12 cellular contexts compared by ENCODE assay signal in the genomic region with DNA sequence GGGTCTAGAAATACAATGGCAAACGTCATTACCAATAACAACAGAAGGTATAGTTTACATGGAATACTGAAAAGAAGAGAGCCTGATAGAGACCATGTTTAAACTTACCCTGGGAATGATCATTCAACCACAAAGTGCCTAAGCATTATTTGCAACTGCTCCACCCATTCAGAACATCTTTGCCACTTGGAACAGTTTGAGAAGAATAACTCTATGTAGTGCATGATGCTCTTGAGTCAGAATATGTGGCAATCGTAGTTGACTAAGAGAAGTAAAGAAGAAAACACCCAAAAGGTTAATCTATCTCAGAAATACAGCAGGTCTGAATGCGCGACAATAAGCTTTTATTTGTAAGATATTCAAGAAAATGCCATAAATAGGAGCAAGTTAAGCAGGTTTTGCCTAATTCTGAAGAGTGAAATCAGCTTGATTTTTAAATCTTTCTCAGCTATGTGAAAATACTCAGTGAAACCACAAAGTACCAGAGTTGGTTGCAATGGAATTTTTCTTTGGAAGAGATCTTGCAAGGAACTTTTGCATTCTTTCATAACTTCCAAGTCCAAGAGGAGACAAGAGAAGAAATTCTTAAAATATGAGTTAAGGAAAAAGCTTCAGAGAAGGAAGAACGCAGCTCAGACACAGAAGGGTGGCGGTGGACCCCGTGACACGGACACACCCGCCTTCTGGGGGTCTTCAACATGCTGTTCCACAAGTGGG.
A peak's percentile ranks its signal among the peaks of the same experiment; 100 is the strongest.
DNase-seq lines count a peak whose midpoint lies in the region; ATAC-seq and TF ChIP-seq lines count a peak whose summit lies in the region.
"Had no signal": no experiment of that assay in that cellular context is flagged by ENCODE, and none has a peak within 500 bp of the region (broad histone marks: within the 10 kb centered on the region; RNA-seq: fewer than 3 reads in every experiment).

No MANE protein-coding gene starts in this region.

- H3K4me1 ChIP-seq in GM23248 (ENCODE audit: insufficient read depth) (peaks cover 46% of the 10 kb centered on the region), hepatocyte (ENCODE audit: insufficient read depth) (no peaks in the 10 kb centered on the region), thoracic aorta (ENCODE audit: control insufficient read depth in 1 of 2, low read depth in 2 of 2) (peaks cover 22 to 52% of the 10 kb centered on the region in 2 donors), PC-3 (ENCODE audit: insufficient read depth, low read length) (no peaks in the 10 kb centered on the region)

- POLR2A ChIA-PET in CD4-positive, alpha-beta T cell (lab: Charles Lee) = no interaction called here
- POLR2A ChIA-PET in PC-3 (lab: Charles Lee; ENCODE audit: unreplicated experiment) = no interaction called here

- H3K4me1 Mint-ChIP-seq in activated naive CD8-positive, alpha-beta T cell treated with anti-CD3 and anti-CD28 coated beads for 36 hours = peaks cover 4% of the 10 kb centered on the region
- no peaks in the 10 kb centered on the region for H3K4me1 Mint-ChIP-seq in CD4-positive, alpha-beta T cell (ENCODE audit: low read depth)
- H3K4me1 Mint-ChIP-seq: central memory CD8-positive, alpha-beta T cell; naive B cell had no signal

- H3K9me3 Mint-ChIP-seq in activated naive CD8-positive, alpha-beta T cell treated with anti-CD3 and anti-CD28 coated beads for 36 hours = no peaks in the 10 kb centered on the region
- no peaks in the 10 kb centered on the region for H3K9me3 Mint-ChIP-seq in CD4-positive, alpha-beta T cell
- H3K9me3 Mint-ChIP-seq: central memory CD8-positive, alpha-beta T cell had no signal

- no peak for TF ChIP-seq CTCF in coronary artery (IDR thresholded peaks at IDR 0.05)
- no peak for TF ChIP-seq CTCF in hepatocyte (IDR thresholded peaks at IDR 0.05; ENCODE audit: poor library complexity)
- TF ChIP-seq CTCF in thoracic aorta (IDR thresholded peaks at IDR 0.05) = no peak
- TF ChIP-seq CTCF in CD4-positive, alpha-beta T cell (IDR thresholded peaks at IDR 0.05) = no peak
- TF ChIP-seq CTCF in PC-3 (conservative IDR thresholded peaks at IDR 0.05; ENCODE audit: low read depth, low read length) = no peak

- no peaks in the 10 kb centered on the region for H4K20me1 ChIP-seq in GM23248 (ENCODE audit: insufficient read depth)
- no peaks in the 10 kb centered on the region for H4K20me1 ChIP-seq in hepatocyte (ENCODE audit: insufficient read depth, poor library complexity, severe bottlenecking)
- H4K20me1 ChIP-seq in PC-3 (ENCODE audit: low read length) = no peaks in the 10 kb centered on the region

- H3K79me2 ChIP-seq in GM23248 (ENCODE audit: insufficient read depth) = no peaks in the 10 kb centered on the region; the same call in 1 of the 2 replicates
- H3K79me2 ChIP-seq in hepatocyte = no peaks in the 10 kb centered on the region
- no peaks in the 10 kb centered on the region for H3K79me2 ChIP-seq in PC-3 (ENCODE audit: low read length)

- H3K36me3 Mint-ChIP-seq in activated naive CD8-positive, alpha-beta T cell treated with anti-CD3 and anti-CD28 coated beads for 36 hours = peaks cover 2% of the 10 kb centered on the region
- H3K36me3 Mint-ChIP-seq in CD4-positive, alpha-beta T cell (ENCODE audit: low read depth) = peaks cover 29% of the 10 kb centered on the region

- H3K36me3 ChIP-seq in GM23248 (ENCODE audit: low read depth) (no peaks in the 10 kb centered on the region), hepatocyte (replicated peaks; ENCODE audit: insufficient read depth, low read depth) (no peaks in the 10 kb centered on the region), thoracic aorta (no peaks in the 10 kb centered on the region), PC-3 (ENCODE audit: low read depth, low read length) (no peaks in the 10 kb centered on the region; the same call in 1 of the 2 replicates)

- H3K27ac ChIP-seq in GM23248 (peak overlapping the region; percentile 95), coronary artery (peak overlapping the region; percentile 75 to 90), hepatocyte (peak overlapping the region; percentile 23), thoracic aorta (peak overlapping the region; percentile 56 to 76), PC-3 (ENCODE audit: low read length) (no peak overlapping the region)
- no peak overlapping the region for H3K27ac ChIP-seq in CD4-positive, alpha-beta T cell (ENCODE audit: low read depth, low read length)

- in situ Hi-C loops in GM23248 (cut with MboI) = no loop called here

- H3K27me3 ChIP-seq in GM23248 (replicated peaks; ENCODE audit: insufficient read depth) (no peaks in the 10 kb centered on the region), hepatocyte (no peaks in the 10 kb centered on the region), thoracic aorta (replicated peaks; ENCODE audit: insufficient read depth) (no peaks in the 10 kb centered on the region), PC-3 (ENCODE audit: low read length) (no peaks in the 10 kb centered on the region)
- no peaks in the 10 kb centered on the region for H3K27me3 ChIP-seq in CD4-positive, alpha-beta T cell (ENCODE audit: control insufficient read depth, insufficient read depth, low read length)

- peak overlapping the region; percentile 60 for H3K4me3 ChIP-seq in GM23248
- peak overlapping the region; percentile 20 for H3K4me3 ChIP-seq in coronary artery
- H3K4me3 ChIP-seq in hepatocyte = no peak overlapping the region
- peak overlapping the region; percentile 22 for H3K4me3 ChIP-seq in thoracic aorta
- no peak overlapping the region for H3K4me3 ChIP-seq in PC-3 (ENCODE audit: low read length)

- BruUV-seq in PC-3 (replicated peaks; lab: Mats Ljungman, UMichigan) = no TSS peak

- CTCF ChIA-PET in CD4-positive, alpha-beta T cell (lab: Charles Lee) = no interaction called here
- CTCF ChIA-PET in PC-3 (lab: Charles Lee) = interaction anchor here (0.6 kb wide), 2 partner anchors 104 to 1144 kb away, joined by 3 to 4 read pairs; no protein-coding TSS in a partner anchor

- WGBS in GM23248 (ENCODE audit: low coverage in 1 of 2, low lambda C conversion rate in 2 of 2, missing lambda C conversion rate in 2 of 2), 2 experiments = 6 to 9% methylated on average over 9 of the region's 9 CpGs
- 93% methylated on average over 9 of the region's 9 CpGs for WGBS in hepatocyte (ENCODE audit: low lambda C conversion rate, missing lambda C conversion rate)

- no peak overlapping the region for H3K27ac Mint-ChIP-seq in activated naive CD8-positive, alpha-beta T cell treated with anti-CD3 and anti-CD28 coated beads for 36 hours
- no peak overlapping the region for H3K27ac Mint-ChIP-seq in CD4-positive, alpha-beta T cell

- H3K9ac ChIP-seq in GM23248 = peak overlapping the region; percentile 75
- no peak overlapping the region for H3K9ac ChIP-seq in PC-3 (ENCODE audit: low read length)

- H3K27me3 Mint-ChIP-seq in activated naive CD8-positive, alpha-beta T cell treated with anti-CD3 and anti-CD28 coated beads for 36 hours = no peaks in the 10 kb centered on the region
- no peaks in the 10 kb centered on the region for H3K27me3 Mint-ChIP-seq in CD4-positive, alpha-beta T cell
- H3K27me3 Mint-ChIP-seq: central memory CD8-positive, alpha-beta T cell had no signal

- H3F3A ChIP-seq in GM23248 (ENCODE audit: insufficient read depth) (peaks cover 37% of the 10 kb centered on the region), PC-3 (ENCODE audit: low read length, unreplicated experiment) (no peaks in the 10 kb centered on the region)

- peak; percentile 93 for DNase-seq in GM23248
- DNase-seq in coronary artery (ENCODE audit: low spot score) = no peak
- no peak for DNase-seq in hepatocyte (ENCODE audit: low spot score)
- DNase-seq in thoracic aorta (ENCODE audit: low spot score) = no peak
- DNase-seq in activated naive CD8-positive, alpha-beta T cell treated with anti-CD3 and anti-CD28 coated beads for 36 hours = no peak
- DNase-seq in CD4-positive, alpha-beta T cell = no peak
- DNase-seq in PC-3 = no peak
- no peak for DNase-seq in NCI-H524 treated with DMSO at 0.1 percent for 48 hours (lab: John Stamatoyannopoulos, UW)
- DNase-seq: naive B cell had no signal

- intact Hi-C loops in CD4-positive, alpha-beta T cell (cut with DNase I, micrococcal nuclease) = no loop called here
- intact Hi-C loops in PC-3 (cut with micrococcal nuclease) = no loop called here

- H3K4me2 ChIP-seq in GM23248 (ENCODE audit: unreplicated experiment) (peak overlapping the region; percentile 86), hepatocyte (no peak overlapping the region), PC-3 (ENCODE audit: low read length) (no peak overlapping the region)

- peak overlapping the region; percentile 54 for H2AFZ ChIP-seq in GM23248
- no peak overlapping the region for H2AFZ ChIP-seq in hepatocyte
- no peak overlapping the region for H2AFZ ChIP-seq in PC-3 (ENCODE audit: low read length)

- ATAC-seq in thoracic aorta (ENCODE audit: insufficient number of reproducible peaks, low FRiP score, low read depth) = no peak
- no peak for ATAC-seq in CD4-positive, alpha-beta T cell (ENCODE audit: poor library complexity)
- no peak for ATAC-seq in PC-3
- ATAC-seq: HCT116, Panc1 had no signal

- H3K9me3 ChIP-seq in GM23248 (ENCODE audit: low read depth) (no peaks in the 10 kb centered on the region), hepatocyte (ENCODE audit: low read depth) (no peaks in the 10 kb centered on the region), thoracic aorta (no peaks in the 10 kb centered on the region), PC-3 (ENCODE audit: low read length) (no peaks in the 10 kb centered on the region)
- no peaks in the 10 kb centered on the region for H3K9me3 ChIP-seq in CD4-positive, alpha-beta T cell (ENCODE audit: control insufficient read depth, low read length)

- H3K9me2 ChIP-seq in GM23248 (ENCODE audit: insufficient read depth) = no peaks in the 10 kb centered on the region
- no peaks in the 10 kb centered on the region for H3K9me2 ChIP-seq in hepatocyte (replicated peaks; ENCODE audit: insufficient read depth)
- no peaks in the 10 kb centered on the region for H3K9me2 ChIP-seq in PC-3 (replicated peaks; ENCODE audit: low read length)

- H3K4me3 Mint-ChIP-seq in activated naive CD8-positive, alpha-beta T cell treated with anti-CD3 and anti-CD28 coated beads for 36 hours = no peak overlapping the region
- no peak overlapping the region for H3K4me3 Mint-ChIP-seq in CD4-positive, alpha-beta T cell
- H3K4me3 Mint-ChIP-seq: central memory CD8-positive, alpha-beta T cell; naive B cell had no signal

Comparison
In these comparisons a context has a peak if more than half of its experiments do, and no peak if none do; other contexts are left out.
1. H3K27ac ChIP-seq: peak in GM23248 (single experiment), coronary artery (2 of 2), hepatocyte (single experiment) and thoracic aorta (2 of 2); none in CD4-positive, alpha-beta T cell (single experiment) and PC-3 (single experiment).
2. H3K4me3 ChIP-seq: peak in GM23248 (single experiment), coronary artery (single experiment) and thoracic aorta (single experiment); none in hepatocyte (single experiment) and PC-3 (single experiment).